8 cellular contexts compared by ENCODE assay signal in the genomic region with DNA sequence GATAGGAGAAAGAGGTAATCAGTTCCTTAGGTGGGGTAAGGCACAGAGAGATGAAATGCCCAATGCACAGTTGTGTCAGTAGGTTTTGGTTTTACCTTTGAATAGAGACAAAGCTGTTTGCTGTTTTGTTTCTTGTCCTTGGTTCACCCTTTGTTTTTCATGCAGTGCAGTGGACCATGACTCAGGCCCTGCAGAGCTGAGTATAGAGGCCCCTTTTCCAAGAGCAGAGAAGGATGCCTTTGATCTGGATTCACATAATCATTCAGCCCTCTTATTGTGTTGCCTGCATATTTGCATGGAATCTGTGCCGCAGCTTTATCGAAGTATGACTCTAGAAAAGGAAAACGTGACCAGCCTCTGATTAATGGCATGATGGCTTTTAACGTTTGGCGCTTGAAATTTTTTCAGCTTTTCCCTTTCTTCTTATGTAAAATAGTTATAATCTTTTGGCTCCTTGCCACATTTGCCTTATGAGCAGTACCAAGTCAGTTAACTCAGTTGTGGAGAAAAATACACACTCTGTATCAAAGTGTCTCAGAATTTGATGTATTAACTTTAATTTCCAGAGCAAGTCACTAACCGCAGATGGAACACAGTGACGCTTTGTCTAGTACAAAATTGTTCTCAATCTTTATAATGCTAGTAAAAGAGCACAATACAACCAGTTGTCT.
DNase-seq lines count a peak whose midpoint lies in the region; ATAC-seq lines count a peak whose summit lies in the region.

No MANE protein-coding gene starts in this region.

- H3K4me1 ChIP-seq in neuron (ENCODE audit: insufficient read depth, low read length): peaks cover 20% of the 10 kb centered on the region

- no peaks in the 10 kb centered on the region for H3K36me3 ChIP-seq in neuron (ENCODE audit: insufficient read depth, low read length)

- peaks cover 8% of the 10 kb centered on the region for H3K4me1 Mint-ChIP-seq in activated naive CD4-positive, alpha-beta T cell treated with anti-CD3 and anti-CD28 coated beads, Interleukin-2, amount 10 ng/mL, durations not matched to agents 7 days and 5 days

- no peaks in the 10 kb centered on the region for H3K27me3 Mint-ChIP-seq in activated naive CD4-positive, alpha-beta T cell treated with anti-CD3 and anti-CD28 coated beads, Interleukin-2, amount 10 ng/mL, durations not matched to agents 7 days and 5 days

- no peaks in the 10 kb centered on the region for H3K9me3 ChIP-seq in neuron (ENCODE audit: low read length)

- no peak overlapping the region for H3K4me3 ChIP-seq in neuron (ENCODE audit: low read length)

- H2AFZ ChIP-seq in neuron (ENCODE audit: low read depth, low read length): peak overlapping the region; percentile 49

- H3K27me3 ChIP-seq in neuron (ENCODE audit: insufficient read depth, low read length): no peaks in the 10 kb centered on the region

- H3K9me3 Mint-ChIP-seq in activated naive CD4-positive, alpha-beta T cell treated with anti-CD3 and anti-CD28 coated beads, Interleukin-2, amount 10 ng/mL, durations not matched to agents 7 days and 5 days: no peaks in the 10 kb centered on the region

- DNase-seq in activated naive CD4-positive, alpha-beta T cell treated with anti-CD3 and anti-CD28 coated beads, Interleukin-2, amount 10 ng/mL, durations not matched to agents 7 days and 5 days: no peak
- DNase-seq in activated naive CD4-positive, alpha-beta T cell (lab: John Stamatoyannopoulos, UW): no peak
- DNase-seq in astrocyte of the hippocampus (ENCODE audit: low read depth, low spot score) (peak; percentile 86), NCI-H446 treated with DMSO at 0.1 percent for 48 hours (lab: John Stamatoyannopoulos, UW) (no peak), Kasumi-1 (lab: John Stamatoyannopoulos, UW) (no peak), HK-2 (ENCODE audit: unreplicated experiment) (no peak)

- H3K36me3 Mint-ChIP-seq in activated naive CD4-positive, alpha-beta T cell treated with anti-CD3 and anti-CD28 coated beads, Interleukin-2, amount 10 ng/mL, durations not matched to agents 7 days and 5 days: peaks cover 11% of the 10 kb centered on the region

- peak overlapping the region; percentile 46 for H3K27ac Mint-ChIP-seq in activated naive CD4-positive, alpha-beta T cell treated with anti-CD3 and anti-CD28 coated beads, Interleukin-2, amount 10 ng/mL, durations not matched to agents 7 days and 5 days

- ATAC-seq in HG03469 (IDR thresholded peaks at IDR 0.05; ENCODE audit: unreplicated experiment): peak; percentile 43

- no peak overlapping the region for H3K4me3 Mint-ChIP-seq in activated naive CD4-positive, alpha-beta T cell treated with anti-CD3 and anti-CD28 coated beads, Interleukin-2, amount 10 ng/mL, durations not matched to agents 7 days and 5 days

- CTCF ChIA-PET in activated naive CD4-positive, alpha-beta T cell treated with anti-CD3 and anti-CD28 coated beads, Interleukin-2, amount 10 ng/mL, durations not matched to agents 7 days and 5 days (lab: Charles Lee): no interaction called here
